21 cellular contexts compared by ENCODE assay signal in the genomic region with DNA sequence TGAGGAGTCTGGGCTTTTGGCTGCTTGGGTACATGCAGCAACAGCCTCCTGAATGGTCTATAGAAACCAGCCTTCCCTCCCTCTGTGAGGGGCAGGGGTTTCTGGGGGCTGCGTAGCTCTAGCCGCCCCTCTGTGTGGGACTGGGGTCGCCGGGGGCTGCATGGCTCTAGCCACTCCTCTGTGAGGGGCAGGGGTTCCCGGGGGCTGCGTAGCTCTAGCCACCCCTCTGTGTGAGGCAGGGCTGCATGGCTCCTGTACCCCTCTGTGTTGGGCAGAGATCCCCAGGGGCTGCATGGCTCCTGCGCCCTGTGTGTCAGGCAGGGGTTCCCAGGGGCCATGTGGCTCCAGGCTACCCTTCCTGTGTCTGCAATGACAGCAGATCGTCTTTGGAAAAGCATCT. TPM values are rescaled to one million over a fixed set of nuclear protein-coding genes. Genes with fewer than 3 reads are reported as not detected.
A peak's percentile ranks its signal among the peaks of the same experiment; 100 is the strongest.
DNase-seq lines count a peak whose midpoint lies in the region; FAIRE-seq and TF ChIP-seq lines count a peak whose summit lies in the region.
"Had no signal": no experiment of that assay in that cellular context is flagged by ENCODE, and none has a peak within 500 bp of the region (broad histone marks: within the 10 kb centered on the region; RNA-seq: fewer than 3 reads in every experiment).

No MANE protein-coding gene starts in this region.

- H3K79me2 ChIP-seq in keratinocyte (ENCODE audit: control insufficient read depth, insufficient read depth, low read length) (peaks cover 64% of the 10 kb centered on the region), smooth muscle cell (ENCODE audit: low read depth) (peaks cover 24% of the 10 kb centered on the region)

- H3K27me3 Mint-ChIP-seq in HFFc6 (ENCODE audit: insufficient read depth) = peaks cover 1% of the 10 kb centered on the region; the same call in 1 of the 2 replicates
- H3K27me3 Mint-ChIP-seq: effector memory CD8-positive, alpha-beta T cell; stimulated activated memory B cell treated with anti-CD40 and anti-IgM and Interleukin-4, amounts not matched to agents 10 μg/mL and 1 μg/mL and 100 μg/mL, for 72 hours had no signal

- TF ChIP-seq CTCF in HFFc6 (IDR thresholded peaks at IDR 0.05) (no peak), keratinocyte (optimal IDR thresholded peaks at IDR 0.05 in 1 of 3, IDR thresholded peaks at IDR 0.05 in 1 of 3, conservative IDR thresholded peaks at IDR 0.05 in 1 of 3; ENCODE audit: extremely low read depth in 1 of 3, insufficient read depth in 2 of 3, low read length in 3 of 3) (no peak), smooth muscle cell (IDR thresholded peaks at IDR 0.05; ENCODE audit: borderline replicate concordance, insufficient read depth, poor library complexity, severe bottlenecking) (no peak), BE2C (IDR thresholded peaks at IDR 0.05; ENCODE audit: low read depth, low read length) (no peak)

- H3K27me3 ChIP-seq in keratinocyte (ENCODE audit: control insufficient read depth, extremely low read depth, insufficient read depth, low read length) = no peaks in the 10 kb centered on the region
- no peaks in the 10 kb centered on the region for H3K27me3 ChIP-seq in smooth muscle cell (ENCODE audit: low read depth)
- no peaks in the 10 kb centered on the region for H3K27me3 ChIP-seq in BE2C
- H3K27me3 ChIP-seq: foreskin keratinocyte had no signal

- 81% methylated on average over 8 of the region's 8 CpGs for WGBS in smooth muscle cell (ENCODE audit: low lambda C conversion rate)

- H4K20me1 ChIP-seq in keratinocyte (ENCODE audit: control insufficient read depth, extremely low read depth, insufficient read depth, low read length) (peaks cover 15% of the 10 kb centered on the region), smooth muscle cell (ENCODE audit: low read depth) (peaks cover 2% of the 10 kb centered on the region)

- H3K9me1 ChIP-seq in keratinocyte (ENCODE audit: control insufficient read depth, extremely low read depth, insufficient read depth, low read length) = peaks cover 7% of the 10 kb centered on the region

- peak overlapping the region; percentile 67 for H3K4me3 Mint-ChIP-seq in HFFc6
- H3K4me3 Mint-ChIP-seq: effector memory CD8-positive, alpha-beta T cell; stimulated activated memory B cell treated with anti-CD40 and anti-IgM and Interleukin-4, amounts not matched to agents 10 μg/mL and 1 μg/mL and 100 μg/mL, for 72 hours; T-helper 1 cell treated with Interleukin-12 subunit alpha and Interleukin-12 subunit beta and Interleukin-4 antibody, amounts not matched to agents 30 μg/mL and 1 μg/mL, for 36 hours had no signal

- no peak for DNase-seq in HFFc6
- no peak for DNase-seq in keratinocyte (ENCODE audit: low read depth, low spot score)
- DNase-seq in smooth muscle cell (lab: John Stamatoyannopoulos, UW; ENCODE audit: unreplicated experiment) = no peak
- no peak for DNase-seq in BE2C
- no peak for DNase-seq in AG08395 (ENCODE audit: low spot score)
- DNase-seq in activated effector memory CD4-positive, alpha-beta T cell treated with anti-CD3 and anti-CD28 coated beads, Interleukin-2, amount 50 U/mL, for 16 hours = no peak
- no peak for DNase-seq in AG20443 (ENCODE audit: low spot score)
- DNase-seq: activated CD4-positive, CD25-positive, alpha-beta regulatory T cell; activated naive CD4-positive, alpha-beta T cell; DMS79; effector memory CD8-positive, alpha-beta T cell; lower lobe of right lung; NCI-H1092; small intestine had no signal

- H3K9me3 Mint-ChIP-seq in HFFc6 = no peaks in the 10 kb centered on the region
- H3K9me3 Mint-ChIP-seq: effector memory CD8-positive, alpha-beta T cell; T-helper 1 cell treated with Interleukin-12 subunit alpha and Interleukin-12 subunit beta and Interleukin-4 antibody, amounts not matched to agents 30 μg/mL and 1 μg/mL, for 36 hours had no signal

- peaks cover 3% of the 10 kb centered on the region for H3F3A ChIP-seq in smooth muscle cell (ENCODE audit: low read depth)

- H3K9me3 ChIP-seq in keratinocyte (ENCODE audit: control insufficient read depth, low read depth, low read length) = no peaks in the 10 kb centered on the region
- H3K9me3 ChIP-seq in smooth muscle cell (replicated peaks; ENCODE audit: low read depth) = no peaks in the 10 kb centered on the region
- H3K9me3 ChIP-seq in BE2C = no peaks in the 10 kb centered on the region
- H3K9me3 ChIP-seq: lower lobe of right lung had no signal

- peaks cover 51% of the 10 kb centered on the region for H3K4me1 Mint-ChIP-seq in HFFc6 (ENCODE audit: low read depth)

- dilution Hi-C loops in keratinocyte (cut with MboI; ENCODE audit: extremely low pct_ligation_motif_present, low sequenced_read_pairs) = no loop called here

- H3K36me3 Mint-ChIP-seq in HFFc6 (ENCODE audit: low read depth) = peaks cover 5% of the 10 kb centered on the region; the same call in 1 of the 2 replicates

- H3K4me3 ChIP-seq in keratinocyte (ENCODE audit: control insufficient read depth in 2 of 3, extremely low read depth in 1 of 3, insufficient read depth in 2 of 3, low read depth in 1 of 3, low read length in 3 of 3) = no peak overlapping the region
- H3K4me3 ChIP-seq in smooth muscle cell = no peak overlapping the region
- H3K4me3 ChIP-seq in BE2C (ENCODE audit: low read depth, low read length) = no peak overlapping the region
- H3K4me3 ChIP-seq: K562, lower lobe of right lung had no signal

- peak overlapping the region; percentile 96 for H3K27ac Mint-ChIP-seq in HFFc6
- H3K27ac Mint-ChIP-seq: effector memory CD8-positive, alpha-beta T cell; stimulated activated memory B cell treated with anti-CD40 and anti-IgM and Interleukin-4, amounts not matched to agents 10 μg/mL and 1 μg/mL and 100 μg/mL, for 72 hours; T-helper 1 cell treated with Interleukin-12 subunit alpha and Interleukin-12 subunit beta and Interleukin-4 antibody, amounts not matched to agents 30 μg/mL and 1 μg/mL, for 36 hours had no signal

- H2AFZ ChIP-seq in keratinocyte (ENCODE audit: control insufficient read depth, low read length) = no peak overlapping the region
- no peak overlapping the region for H2AFZ ChIP-seq in smooth muscle cell (ENCODE audit: low read depth)

- peak overlapping the region; percentile 57 for H3K27ac ChIP-seq in angular gyrus (ENCODE audit: low read depth, low read length)
- no peak overlapping the region for H3K27ac ChIP-seq in keratinocyte (ENCODE audit: control insufficient read depth, insufficient read depth, low read length)
- peak overlapping the region; percentile 85 for H3K27ac ChIP-seq in smooth muscle cell (ENCODE audit: low read depth)
- H3K27ac ChIP-seq: C4-2B, foreskin keratinocyte, lower lobe of right lung had no signal

- no peak for FAIRE-seq in keratinocyte (lab: Jason Lieb, UNC)
- FAIRE-seq: bronchial epithelial cell, K562, small intestine had no signal

- H3K4me2 ChIP-seq in keratinocyte (ENCODE audit: control insufficient read depth, extremely low read depth, insufficient read depth, low read depth, low read length) = peak overlapping the region; percentile 47
- H3K4me2 ChIP-seq in smooth muscle cell = peak overlapping the region; percentile 58

- H3K4me1 ChIP-seq in keratinocyte (ENCODE audit: control insufficient read depth, extremely low read depth, insufficient read depth, low read length) = peaks cover 36% of the 10 kb centered on the region
- peaks cover 9% of the 10 kb centered on the region for H3K4me1 ChIP-seq in smooth muscle cell (ENCODE audit: low read depth)
- H3K4me1 ChIP-seq in BE2C = no peaks in the 10 kb centered on the region

- H3K9ac ChIP-seq in keratinocyte (ENCODE audit: control insufficient read depth, extremely low read depth, insufficient read depth, low read length) (no peak overlapping the region), smooth muscle cell (ENCODE audit: low read depth) (peak overlapping the region; percentile 47)

- H3K36me3 ChIP-seq in keratinocyte (ENCODE audit: control insufficient read depth in 2 of 2, extremely low read depth in 1 of 2, insufficient read depth in 2 of 2, low read length in 2 of 2) = no peaks in the 10 kb centered on the region
- H3K36me3 ChIP-seq in smooth muscle cell (ENCODE audit: low read depth) = no peaks in the 10 kb centered on the region
- no peaks in the 10 kb centered on the region for H3K36me3 ChIP-seq in BE2C
- H3K36me3 ChIP-seq: lower lobe of right lung had no signal

RNA-seq across cellular contexts. Expression of a gene that starts 17.6 kb away (rescaled TPM):
- total RNA-seq in HFFc6 (2021; fragmentation: NEBNext Ultra II Directional; extraction: Animal tissue kit (Norgen Biotek cat#: 25700)) = 10 to 100 TPM; 18.5 to 27.2 (median 24.3) TPM
- 6.3 to 10.1 TPM (median 9.2 TPM) in 3 replicates for polyA plus RNA-seq in keratinocyte
- 6.5 TPM for polyA plus RNA-seq in keratinocyte (2011; ENCODE audit: low read depth)
- 4.5 and 10.8 TPM in 2 replicates for polyA plus RNA-seq in keratinocyte (2011; cell fraction: cytosol; rRNA removed)
- polyA plus RNA-seq in keratinocyte (2011; cell fraction: nucleus; rRNA removed) = 11.0 and 15.0 TPM in 2 replicates
- 11.0 and 20.8 TPM in 2 replicates for polyA plus RNA-seq in keratinocyte (2012; ENCODE audit: low replicate concordance)
- 10.4 to 23.9 TPM (median 14.1 TPM) in 3 replicates for polyA minus RNA-seq in keratinocyte
- 30.3 TPM for polyA minus RNA-seq in keratinocyte (2011; cell fraction: cytosol; rRNA and poly(A)+ RNA removed)
- polyA minus RNA-seq in keratinocyte (2011; cell fraction: nucleus; rRNA and poly(A)+ RNA removed) = 17.5 and 18.5 TPM in 2 replicates
- 9.3 and 11.3 TPM in 2 replicates for total RNA-seq in smooth muscle cell
- polyA plus RNA-seq in smooth muscle cell = 13.0 and 17.6 TPM in 2 replicates
- 35.2 TPM for polyA plus RNA-seq in BE2C (2012; ENCODE audit: insufficient read depth, insufficient read length, low read depth)
